Comparison of ENCODE assay signal across 2 cellular contexts in the genomic region with DNA sequence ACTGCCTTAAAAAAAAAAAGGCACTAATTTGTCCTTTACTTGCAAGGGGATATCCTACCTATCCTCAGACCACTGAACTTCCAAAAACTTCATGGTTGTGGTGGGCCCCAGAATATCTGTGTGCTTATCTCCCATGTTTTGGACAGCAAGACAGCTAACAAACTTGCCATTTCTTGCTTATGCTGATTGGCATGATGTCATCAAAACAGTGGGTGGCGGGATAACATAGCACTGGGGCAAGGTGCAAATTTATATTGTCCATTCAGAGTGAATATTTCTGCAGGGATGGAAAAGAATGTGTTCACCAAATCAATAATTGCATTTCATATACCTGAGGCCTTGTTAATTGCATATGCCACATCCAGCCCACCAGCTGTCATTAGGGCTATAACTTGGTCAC.
TF ChIP-seq lines count a peak whose summit lies in the region.

No MANE protein-coding gene starts in this region.

TF ChIP-seq in HepG2, 621 proteins besides CTCF, POLR2A, EP300 and RAD21:
- TF ChIP-seq TFAP4 (IDR thresholded peaks at IDR 0.05; ENCODE audit: borderline replicate concordance, low read depth) = no peak
- peak; percentile 89 for TF ChIP-seq ATF7 (IDR thresholded peaks at IDR 0.05)
- TF ChIP-seq ATF7 (CRISPR knock-in tag; IDR thresholded peaks at IDR 0.05) = no peak

TF ChIP-seq in HEK293, 187 proteins besides CTCF, POLR2A, EP300 and RAD21:
- TF ChIP-seq, protein P1, sequence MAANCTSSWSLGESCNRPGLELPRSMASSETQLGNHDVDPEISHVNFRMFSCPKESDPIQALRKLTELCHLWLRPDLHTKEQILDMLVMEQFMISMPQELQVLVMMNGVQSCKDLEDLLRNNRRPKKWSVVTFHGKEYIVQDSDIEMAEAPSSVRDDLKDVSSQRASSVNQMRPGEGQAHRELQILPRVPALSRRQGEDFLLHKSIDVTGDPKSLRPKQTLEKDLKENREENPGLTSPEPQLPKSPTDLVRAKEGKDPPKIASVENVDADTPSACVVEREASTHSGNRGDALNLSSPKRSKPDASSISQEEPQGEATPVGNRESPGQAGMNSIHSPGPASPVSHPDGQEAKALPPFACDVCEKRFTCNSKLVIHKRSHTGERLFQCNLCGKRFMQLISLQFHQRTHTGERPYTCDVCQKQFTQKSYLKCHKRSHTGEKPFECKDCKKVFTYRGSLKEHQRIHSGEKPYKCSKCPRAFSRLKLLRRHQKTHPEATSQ (tag by site-specific recombination; IDR thresholded peaks at IDR 0.05) = no peak
- 0 out of 2 replicates have a peak, but pooled peaks have one; percentile 32 for TF ChIP-seq ZNF629 (tag by site-specific recombination; IDR thresholded peaks at IDR 0.05)
- TF ChIP-seq, protein P2, sequence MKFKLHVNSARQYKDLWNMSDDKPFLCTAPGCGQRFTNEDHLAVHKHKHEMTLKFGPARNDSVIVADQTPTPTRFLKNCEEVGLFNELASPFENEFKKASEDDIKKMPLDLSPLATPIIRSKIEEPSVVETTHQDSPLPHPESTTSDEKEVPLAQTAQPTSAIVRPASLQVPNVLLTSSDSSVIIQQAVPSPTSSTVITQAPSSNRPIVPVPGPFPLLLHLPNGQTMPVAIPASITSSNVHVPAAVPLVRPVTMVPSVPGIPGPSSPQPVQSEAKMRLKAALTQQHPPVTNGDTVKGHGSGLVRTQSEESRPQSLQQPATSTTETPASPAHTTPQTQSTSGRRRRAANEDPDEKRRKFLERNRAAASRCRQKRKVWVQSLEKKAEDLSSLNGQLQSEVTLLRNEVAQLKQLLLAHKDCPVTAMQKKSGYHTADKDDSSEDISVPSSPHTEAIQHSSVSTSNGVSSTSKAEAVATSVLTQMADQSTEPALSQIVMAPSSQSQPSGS (tag by site-specific recombination; IDR thresholded peaks at IDR 0.05; ENCODE audit: low read depth) = peak; percentile 69
- 0 out of 2 replicates have a peak, but pooled peaks have one; percentile 7 for TF ChIP-seq ZFHX2 (tag by site-specific recombination; conservative IDR thresholded peaks at IDR 0.05)
- no peak for TF ChIP-seq RBAK (tag by site-specific recombination; IDR thresholded peaks at IDR 0.05)
- TF ChIP-seq ZNF621 (tag by site-specific recombination; IDR thresholded peaks at IDR 0.05) = no peak
- TF ChIP-seq, protein P3, sequence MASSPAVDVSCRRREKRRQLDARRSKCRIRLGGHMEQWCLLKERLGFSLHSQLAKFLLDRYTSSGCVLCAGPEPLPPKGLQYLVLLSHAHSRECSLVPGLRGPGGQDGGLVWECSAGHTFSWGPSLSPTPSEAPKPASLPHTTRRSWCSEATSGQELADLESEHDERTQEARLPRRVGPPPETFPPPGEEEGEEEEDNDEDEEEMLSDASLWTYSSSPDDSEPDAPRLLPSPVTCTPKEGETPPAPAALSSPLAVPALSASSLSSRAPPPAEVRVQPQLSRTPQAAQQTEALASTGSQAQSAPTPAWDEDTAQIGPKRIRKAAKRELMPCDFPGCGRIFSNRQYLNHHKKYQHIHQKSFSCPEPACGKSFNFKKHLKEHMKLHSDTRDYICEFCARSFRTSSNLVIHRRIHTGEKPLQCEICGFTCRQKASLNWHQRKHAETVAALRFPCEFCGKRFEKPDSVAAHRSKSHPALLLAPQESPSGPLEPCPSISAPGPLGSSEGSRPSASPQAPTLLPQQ (tag by site-specific recombination; IDR thresholded peaks at IDR 0.05) = peak; percentile 76
- TF ChIP-seq ZNF221 (tag by site-specific recombination; IDR thresholded peaks at IDR 0.05; ENCODE audit: borderline replicate concordance) = no peak
- 0 out of 2 replicates have a peak, but pooled peaks have one; percentile 24 for TF ChIP-seq ZFP69B (tag by site-specific recombination; IDR thresholded peaks at IDR 0.05)
